In the genomic region with DNA sequence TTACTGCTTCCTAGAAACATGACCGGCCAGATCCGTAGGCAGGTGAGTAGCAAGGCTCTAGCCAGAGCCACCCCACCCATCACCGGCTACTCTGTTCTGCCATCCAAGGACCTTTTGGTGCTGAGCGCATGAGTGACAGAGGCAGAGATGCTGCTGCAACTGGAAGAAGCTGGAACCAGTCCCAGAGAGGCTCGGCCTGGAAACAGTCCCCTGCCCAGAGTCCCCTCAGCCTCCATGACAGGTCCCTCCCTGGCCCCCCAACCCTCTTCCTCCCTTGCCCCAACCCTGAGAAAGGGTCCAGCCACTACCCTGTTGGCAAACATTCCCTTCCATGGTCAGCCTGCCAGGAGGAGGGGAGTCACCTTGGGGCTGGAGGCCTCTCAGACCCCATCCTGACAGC, we compare ENCODE assay signal across 30 cellular contexts. TPM values are rescaled to one million over a fixed set of nuclear protein-coding genes. Genes with fewer than 3 reads are reported as not detected.
"Had no signal": no experiment of that assay in that cellular context is flagged by ENCODE, and none has a peak within 500 bp of the region (broad histone marks: within the 10 kb centered on the region; RNA-seq: fewer than 3 reads in every experiment).

No MANE protein-coding gene starts in this region.

- H3K4me1 ChIP-seq: suprapubic skin, testis, thyroid gland, tibial artery, transverse colon, upper lobe of left lung, upper lobe of right lung, uterus, vagina had no signal

- H3K4me3 ChIP-seq: stomach, suprapubic skin, testis, thoracic aorta, thyroid gland, tibial artery, tibial nerve, transverse colon, upper lobe of left lung, upper lobe of right lung, uterus, vagina had no signal

- DNase-seq: stimulated activated CD4-positive, alpha-beta T cell treated with anti-CD3 and anti-CD28 coated beads, Interleukin-2, amount 100 ng/mL, for 48 hours; stimulated activated CD4-positive, alpha-beta T cell treated with anti-CD3 and anti-CD28 coated beads, Interleukin-4, amount 100 ng/mL, for 1 hour; stimulated activated CD4-positive, alpha-beta T cell treated with anti-CD3 and anti-CD28 coated beads, Interleukin-4, amount 100 ng/mL, for 24 hours; stimulated activated CD4-positive, alpha-beta T cell treated with anti-CD3 and anti-CD28 coated beads, Interleukin-4, amount 100 ng/mL, for 4 hours; stimulated activated CD8-positive, alpha-beta memory T cell treated with anti-CD3 and anti-CD28 coated beads, Interleukin-4, amount 100 ng/mL, for 48 hours; stimulated activated naive B cell treated with anti-CD40 and anti-IgM and Interleukin-4, amounts not matched to agents 10 μg/mL and 1 μg/mL and 100 μg/mL, for 72 hours; stimulated activated naive CD4-positive, alpha-beta T cell; stimulated activated naive CD4-positive, alpha-beta T cell treated with Interleukin-2 at 50 U/mL for 16 hours; stimulated activated naive CD8-positive, alpha-beta T cell treated with anti-CD3 and anti-CD28 coated beads, Interleukin-15, amount 100 ng/mL, for 72 hours; stimulated activated naive CD8-positive, alpha-beta T cell treated with anti-CD3 and anti-CD28 coated beads, Interleukin-15, Interleukin-2, amounts not matched to agents 100 U/mL and 50 U/mL, for 24 hours; stomach; substantia nigra; testis; thyroid gland; tibial artery; transverse colon; trophoblast cell; upper lobe of left lung; upper lobe of right lung; uterus had no signal

- H3K27me3 ChIP-seq: stomach, testis, thyroid gland, tibial nerve, transverse colon, upper lobe of left lung, upper lobe of right lung, uterus, vagina had no signal

- ATAC-seq: stimulated activated effector memory CD8-positive, alpha-beta T cell treated with anti-CD3 and anti-CD28 coated beads, Interleukin-12 subunit alpha, Interleukin-12 subunit beta, amount 100 ng/mL, for 72 hours; stimulated activated memory B cell treated with anti-CD40 and anti-IgM and Interleukin-4, amounts not matched to agents 10 μg/mL and 1 μg/mL and 100 μg/mL, for 72 hours; stimulated activated naive B cell treated with anti-CD40 and anti-IgM and Interleukin-4, amounts not matched to agents 10 μg/mL and 1 μg/mL and 100 μg/mL, for 72 hours; stimulated activated naive CD8-positive, alpha-beta T cell treated with anti-CD3 and anti-CD28 coated beads, Interleukin-15, amount 100 ng/mL, for 72 hours; stimulated activated naive CD8-positive, alpha-beta T cell treated with anti-CD3 and anti-CD28 coated beads, Interleukin-15, Interleukin-2, amounts not matched to agents 100 U/mL and 50 U/mL, for 24 hours; upper lobe of right lung had no signal

- H3K9me3 ChIP-seq: stomach, suprapubic skin, testis, thoracic aorta, thyroid gland, tibial artery, tibial nerve, transverse colon, upper lobe of left lung, upper lobe of right lung, uterus, vagina had no signal

- H3K36me3 ChIP-seq: stomach, suprapubic skin, thoracic aorta, thyroid gland, tibial artery, tibial nerve, transverse colon, upper lobe of left lung, upper lobe of right lung, uterus, vagina had no signal

- H3K27ac ChIP-seq: stomach, suprapubic skin, testis, thoracic aorta, thyroid gland, tibial artery, tibial nerve, transverse colon, upper lobe of left lung, upper lobe of right lung, uterus, vagina had no signal

RNA-seq across cellular contexts. Expression of a gene that starts 31.9 kb away (rescaled TPM):
- total RNA-seq: stomach, subcutaneous adipose tissue, suprapubic skin, temporal lobe, thoracic aorta, thyroid gland, tibial nerve, transverse colon, upper lobe of left lung, upper lobe of right lung, ureter, urinary bladder, uterus, vagina had no signal

RNA-seq across cellular contexts. Expression of a gene that starts 56.7 kb away (rescaled TPM):
- total RNA-seq: stomach, subcutaneous adipose tissue, suprapubic skin, temporal lobe, thoracic aorta, thyroid gland, transverse colon, upper lobe of left lung, upper lobe of right lung, ureter, urinary bladder, uterus, vagina had no signal

RNA-seq across cellular contexts. Expression of a gene that starts 57.6 kb away (rescaled TPM):
- total RNA-seq: stomach, subcutaneous adipose tissue, suprapubic skin, temporal lobe, thoracic aorta, thyroid gland, tibial nerve, transverse colon, upper lobe of left lung, upper lobe of right lung, ureter, urinary bladder, uterus, vagina had no signal
